ENCODE assay signal across 25 cellular contexts in genomic region chr14:69350892-69351291, GRCh38.
"Had no signal": no experiment of that assay in that cellular context is flagged by ENCODE, and none has a peak within 500 bp of the region (broad histone marks: within the 10 kb centered on the region; RNA-seq: fewer than 3 reads in every experiment).

No MANE protein-coding gene starts in this region.

- H3K4me3 ChIP-seq: dorsolateral prefrontal cortex, gastrocnemius medialis, lung, prostate gland, right atrium auricular region, suprapubic skin, transverse colon, upper lobe of right lung, uterus had no signal

- H3K36me3 ChIP-seq: gastrocnemius medialis, prostate gland, suprapubic skin, transverse colon, upper lobe of right lung, uterus had no signal

- DNase-seq: cortex of kidney; dorsolateral prefrontal cortex; effector CD4-positive, alpha-beta T cell; foreskin fibroblast; gastrocnemius medialis; head of caudate nucleus; kidney; mesenchymal stem cell; midbrain; naive thymus-derived CD4-positive, alpha-beta T cell; nucleus accumbens; stimulated activated CD4-positive, alpha-beta T cell treated with anti-CD3 and anti-CD28 coated beads, Interleukin-4, amount 100 ng/mL, for 4 hours; stimulated activated naive CD4-positive, alpha-beta T cell; stimulated activated naive CD8-positive, alpha-beta T cell treated with anti-CD3 and anti-CD28 coated beads, Interleukin-15, amount 100 ng/mL, for 72 hours; transverse colon; upper lobe of right lung; uterus had no signal

- H3K4me1 ChIP-seq: gastrocnemius medialis, upper lobe of right lung had no signal

- H3K27me3 ChIP-seq: dorsolateral prefrontal cortex, gastrocnemius medialis, right atrium auricular region, suprapubic skin, transverse colon, upper lobe of right lung, uterus had no signal

- H3K27ac Mint-ChIP-seq: naive thymus-derived CD4-positive, alpha-beta T cell; nephron had no signal

- ATAC-seq: gastrocnemius medialis; left lobe of liver; sciatic nerve; stimulated activated naive CD8-positive, alpha-beta T cell treated with anti-CD3 and anti-CD28 coated beads, Interleukin-15, amount 100 ng/mL, for 72 hours had no signal

- H3K9me3 Mint-ChIP-seq: nephron; stimulated activated naive CD8-positive, alpha-beta T cell treated with anti-CD3 and anti-CD28 coated beads, Interleukin-15, amount 100 ng/mL, for 72 hours had no signal

- H3K4me3 Mint-ChIP-seq: naive thymus-derived CD4-positive, alpha-beta T cell; nephron; stimulated activated naive CD8-positive, alpha-beta T cell treated with anti-CD3 and anti-CD28 coated beads, Interleukin-15, amount 100 ng/mL, for 72 hours had no signal

- H3K9me3 ChIP-seq: gastrocnemius medialis, prostate gland, right atrium auricular region, suprapubic skin, transverse colon, upper lobe of right lung, uterus had no signal

- H3K27ac ChIP-seq: epithelial cell of prostate, gastrocnemius medialis, prostate gland, right atrium auricular region, suprapubic skin, transverse colon, upper lobe of right lung, uterus had no signal
